In the genomic region with DNA sequence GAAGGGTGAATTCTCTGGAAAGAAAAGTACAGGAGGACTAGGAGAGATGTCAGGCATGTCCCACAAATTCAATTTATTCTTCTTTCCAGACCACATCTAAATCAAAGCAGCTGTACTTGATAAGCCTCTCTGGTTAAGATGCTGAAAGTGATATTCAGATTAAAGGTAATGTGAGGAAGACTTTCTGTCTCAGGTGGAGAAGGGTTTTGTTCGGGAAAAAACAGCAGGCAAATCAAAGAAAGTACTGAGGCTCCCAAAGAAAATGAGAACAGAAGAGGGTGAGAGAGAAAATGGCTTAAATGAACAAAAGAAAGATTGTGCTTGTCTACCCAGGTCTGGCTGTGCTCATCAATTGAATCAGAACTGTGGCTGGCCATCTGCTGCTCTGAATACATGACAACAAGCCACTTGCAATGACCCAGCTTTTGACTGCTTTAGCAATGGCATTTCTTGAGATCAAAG, we compare ENCODE assay signal across 17 cellular contexts. TPM values are rescaled to one million over a fixed set of nuclear protein-coding genes. Genes with fewer than 3 reads are reported as not detected.
DNase-seq lines count a peak whose midpoint lies in the region; ATAC-seq, FAIRE-seq and TF ChIP-seq lines count a peak whose summit lies in the region.
"Had no signal": no experiment of that assay in that cellular context is flagged by ENCODE, and none has a peak within 500 bp of the region (broad histone marks: within the 10 kb centered on the region; RNA-seq: fewer than 3 reads in every experiment).

No MANE protein-coding gene starts in this region.

- no peaks in the 10 kb centered on the region for H3K4me1 Mint-ChIP-seq in endodermal cell
- H3K4me1 Mint-ChIP-seq in stimulated activated naive B cell treated with anti-CD40 and anti-IgM and Interleukin-4, amounts not matched to agents 10 μg/mL and 1 μg/mL and 100 μg/mL, for 72 hours: no peaks in the 10 kb centered on the region

- H3K36me3 Mint-ChIP-seq in endodermal cell (ENCODE audit: low read depth): no peaks in the 10 kb centered on the region
- H3K36me3 Mint-ChIP-seq in stimulated activated naive B cell treated with anti-CD40 and anti-IgM and Interleukin-4, amounts not matched to agents 10 μg/mL and 1 μg/mL and 100 μg/mL, for 72 hours: peaks cover under 1 to 2% of the 10 kb centered on the region in 2 donors
- H3K36me3 Mint-ChIP-seq: CD8-positive, alpha-beta T cell had no signal

- H3K23ac ChIP-seq in neuronal stem cell (ENCODE audit: low read depth, low read length, poor library complexity): no peak overlapping the region

- intact Hi-C loops in left colon (cut with DNase I, micrococcal nuclease): no loop called here

- no peak overlapping the region for H3K18ac ChIP-seq in neuronal stem cell (ENCODE audit: low read length)

- no peak overlapping the region for H4K8ac ChIP-seq in neuronal stem cell (ENCODE audit: low read depth, low read length)

- H3K4me3 ChIP-seq in endodermal cell (ENCODE audit: low read length) (no peak overlapping the region), neuronal stem cell (ENCODE audit: low read length in 2 of 2) (no peak overlapping the region), SJCRH30 (no peak overlapping the region)
- H3K4me3 ChIP-seq: MG63, SJSA1 had no signal

- no peak for ATAC-seq in left colon
- no peak for ATAC-seq in stimulated activated naive B cell treated with anti-CD40 and anti-IgM and Interleukin-4, amounts not matched to agents 10 μg/mL and 1 μg/mL and 100 μg/mL, for 72 hours (replicated peaks)
- ATAC-seq: CD8-positive, alpha-beta T cell had no signal

- H3K36me3 ChIP-seq in endodermal cell (ENCODE audit: control insufficient read depth, insufficient read depth, low read length) (no peaks in the 10 kb centered on the region), neuronal stem cell (replicated peaks in 1 of 2; ENCODE audit: control insufficient read depth in 2 of 2, insufficient read depth in 2 of 2, low read length in 2 of 2) (no peaks in the 10 kb centered on the region), SJCRH30 (no peaks in the 10 kb centered on the region)
- H3K36me3 ChIP-seq: MG63, SJSA1 had no signal

- H2AK5ac ChIP-seq in neuronal stem cell (ENCODE audit: low read depth, low read length): no peak overlapping the region

- no peak overlapping the region for H2BK120ac ChIP-seq in neuronal stem cell (ENCODE audit: low read depth, low read length)

- H3K9me3 ChIP-seq in endodermal cell (ENCODE audit: control insufficient read depth, low read length) (peaks cover 8% of the 10 kb centered on the region), neuronal stem cell (replicated peaks in 1 of 2; ENCODE audit: control insufficient read depth in 2 of 2, insufficient read depth in 1 of 2, low read depth in 1 of 2, low read length in 2 of 2) (no peaks in the 10 kb centered on the region), SJCRH30 (replicated peaks) (no peaks in the 10 kb centered on the region)
- H3K9me3 ChIP-seq: SJSA1 had no signal

- no peak overlapping the region for H4K91ac ChIP-seq in neuronal stem cell (ENCODE audit: low read depth, low read length, poor library complexity)

- H3K27ac ChIP-seq in endodermal cell (ENCODE audit: low read depth, low read length): peak overlapping the region; percentile 77
- H3K27ac ChIP-seq in neuronal stem cell (replicated peaks; ENCODE audit: low read length): no peak overlapping the region
- H3K27ac ChIP-seq in SJCRH30: no peak overlapping the region
- H3K27ac ChIP-seq: RWPE1, SJSA1 had no signal

- no peak overlapping the region for H2BK15ac ChIP-seq in neuronal stem cell (ENCODE audit: low read length)

- 67 to 94% methylated on average over 1 of the region's 1 CpG for WGBS in endodermal cell (ENCODE audit: insufficient coverage in 1 of 2, insufficient read length in 1 of 2), 2 experiments
- WGBS in neuronal stem cell (ENCODE audit: extremely low coverage in 2 of 2, insufficient read length in 2 of 2, insufficient replicate concordance in 1 of 2), 2 donors: no CpG with 5 or more reads among the region's 1 CpG

- no peak for TF ChIP-seq CTCF in D721Med (IDR thresholded peaks at IDR 0.05; ENCODE audit: insufficient read depth, missing control alignments)
- TF ChIP-seq CTCF in endodermal cell (conservative IDR thresholded peaks at IDR 0.05): no peak

- H3K27me3 Mint-ChIP-seq in endodermal cell (ENCODE audit: insufficient read depth): no peaks in the 10 kb centered on the region
- H3K27me3 Mint-ChIP-seq in stimulated activated naive B cell treated with anti-CD40 and anti-IgM and Interleukin-4, amounts not matched to agents 10 μg/mL and 1 μg/mL and 100 μg/mL, for 72 hours: peaks cover 17 to 23% of the 10 kb centered on the region in 2 donors

- H3K14ac ChIP-seq in neuronal stem cell (ENCODE audit: low read length): no peak overlapping the region

- no peak for DNase-seq in D721Med (ENCODE audit: insufficient read length, low spot score)
- peak; percentile 97 for DNase-seq in SK-N-DZ (ENCODE audit: low spot score)
- DNase-seq in endodermal cell: no peak
- DNase-seq in neuronal stem cell (ENCODE audit: low spot score): peak; percentile 37
- no peak for DNase-seq in left colon
- no peak for DNase-seq in stimulated activated naive B cell treated with anti-CD40 and anti-IgM and Interleukin-4, amounts not matched to agents 10 μg/mL and 1 μg/mL and 100 μg/mL, for 72 hours
- DNase-seq in SJCRH30: no peak
- DNase-seq in NCI-H446 treated with DMSO at 0.1 percent for 48 hours (lab: John Stamatoyannopoulos, UW): no peak
- DNase-seq: ACHN; CD8-positive, alpha-beta T cell; EL; H9; MG63; NCI-H2029 treated with DMSO at 0.1 percent for 48 hours; NCI-H526 had no signal

- H3K9ac ChIP-seq in endodermal cell (ENCODE audit: extremely low read depth, low read length, poor library complexity, severe bottlenecking) (no peak overlapping the region), neuronal stem cell (ENCODE audit: low read depth, low read length, poor library complexity) (no peak overlapping the region)

- H3K79me1 ChIP-seq in neuronal stem cell (ENCODE audit: low read depth, low read length): no peaks in the 10 kb centered on the region

- H3K4me1 ChIP-seq in endodermal cell (ENCODE audit: control insufficient read depth, insufficient read depth, low read length) (no peaks in the 10 kb centered on the region), neuronal stem cell (ENCODE audit: control insufficient read depth in 2 of 2, insufficient read depth in 1 of 2, low read depth in 1 of 2, low read length in 2 of 2) (peaks cover 0 to 1% of the 10 kb centered on the region in 2 donors), SJCRH30 (no peaks in the 10 kb centered on the region)
- H3K4me1 ChIP-seq: SJSA1 had no signal

- H3K27ac Mint-ChIP-seq in endodermal cell: no peak overlapping the region
- H3K27ac Mint-ChIP-seq in stimulated activated naive B cell treated with anti-CD40 and anti-IgM and Interleukin-4, amounts not matched to agents 10 μg/mL and 1 μg/mL and 100 μg/mL, for 72 hours: no peak overlapping the region
- H3K27ac Mint-ChIP-seq: CD8-positive, alpha-beta T cell had no signal

- FAIRE-seq in D721Med (lab: Jason Lieb, UNC): peak; percentile 21

- no peak overlapping the region for H3K4ac ChIP-seq in neuronal stem cell (ENCODE audit: low read length)

- H3K27me3 ChIP-seq in endodermal cell (ENCODE audit: control insufficient read depth, insufficient read depth, low read length, poor library complexity, severe bottlenecking) (no peaks in the 10 kb centered on the region), neuronal stem cell (ENCODE audit: control insufficient read depth in 3 of 3, insufficient read depth in 3 of 3, low read depth in 1 of 3, low read length in 3 of 3) (peaks cover 0 to 7% (median 0%) of the 10 kb centered on the region in 3 experiments), SJCRH30 (no peaks in the 10 kb centered on the region)
- H3K27me3 ChIP-seq: MG63, SJSA1 had no signal

- H2AFZ ChIP-seq in neuronal stem cell (ENCODE audit: low read length): no peak overlapping the region

- H3K9me3 Mint-ChIP-seq in endodermal cell: peaks cover 8% of the 10 kb centered on the region
- peaks cover 4 to 6% of the 10 kb centered on the region in 2 donors for H3K9me3 Mint-ChIP-seq in stimulated activated naive B cell treated with anti-CD40 and anti-IgM and Interleukin-4, amounts not matched to agents 10 μg/mL and 1 μg/mL and 100 μg/mL, for 72 hours

- no peak overlapping the region for H2BK5ac ChIP-seq in neuronal stem cell (ENCODE audit: low read length)

- no peak overlapping the region for H2BK12ac ChIP-seq in neuronal stem cell (ENCODE audit: low read length)

- no peak overlapping the region for H3K4me3 Mint-ChIP-seq in endodermal cell
- H3K4me3 Mint-ChIP-seq in stimulated activated naive B cell treated with anti-CD40 and anti-IgM and Interleukin-4, amounts not matched to agents 10 μg/mL and 1 μg/mL and 100 μg/mL, for 72 hours: no peak overlapping the region
- H3K4me3 Mint-ChIP-seq: CD8-positive, alpha-beta T cell; H9 had no signal

- H3K4me2 ChIP-seq in neuronal stem cell (ENCODE audit: insufficient read depth, low read length, poor library complexity, severe bottlenecking): no peak overlapping the region

RNA-seq across cellular contexts. Expression of gene MMD, which starts 55.6 kb away (rescaled TPM):
- polyA plus RNA-seq in SK-N-DZ (2014; cell fraction: cytosol; rRNA removed): 170 and 172 TPM in 2 replicates
- polyA plus RNA-seq in SK-N-DZ (2014; cell fraction: nucleus; rRNA removed): 97.1 and 130 TPM in 2 replicates
- total RNA-seq in endodermal cell (10 to 100 TPM; 40.1 to 40.2 TPM), left colon (10 to 100 TPM; 11.6 to 13.9 TPM)
- polyA plus RNA-seq in endodermal cell (2013, experiment 1 of 2): 57.9 TPM
- polyA plus RNA-seq in endodermal cell (2013, experiment 2 of 2): 59.9 TPM
- polyA plus RNA-seq in neuronal stem cell (2013, experiment 1 of 2): 85.2 TPM
- 87.8 TPM for polyA plus RNA-seq in neuronal stem cell (2013, experiment 2 of 2)
- total RNA-seq in SJCRH30 (2014; rRNA removed; shearing (Covaris generic)): 39.5 and 43.0 TPM in 2 replicates

Comparison
In these comparisons a context has a peak if more than half of its experiments do, and no peak if none do; other contexts are left out.
1. DNase-seq: peak in SK-N-DZ (single experiment) and neuronal stem cell (single experiment); none in D721Med (single experiment), endodermal cell (single experiment), left colon (0 of 2), stimulated activated naive B cell treated with anti-CD40 and anti-IgM and Interleukin-4, amounts not matched to agents 10 μg/mL and 1 μg/mL and 100 μg/mL, for 72 hours (single experiment), SJCRH30 (0 of 2) and NCI-H446 treated with DMSO at 0.1 percent for 48 hours (single experiment).